28 cellular contexts compared by ENCODE assay signal in the genomic region with DNA sequence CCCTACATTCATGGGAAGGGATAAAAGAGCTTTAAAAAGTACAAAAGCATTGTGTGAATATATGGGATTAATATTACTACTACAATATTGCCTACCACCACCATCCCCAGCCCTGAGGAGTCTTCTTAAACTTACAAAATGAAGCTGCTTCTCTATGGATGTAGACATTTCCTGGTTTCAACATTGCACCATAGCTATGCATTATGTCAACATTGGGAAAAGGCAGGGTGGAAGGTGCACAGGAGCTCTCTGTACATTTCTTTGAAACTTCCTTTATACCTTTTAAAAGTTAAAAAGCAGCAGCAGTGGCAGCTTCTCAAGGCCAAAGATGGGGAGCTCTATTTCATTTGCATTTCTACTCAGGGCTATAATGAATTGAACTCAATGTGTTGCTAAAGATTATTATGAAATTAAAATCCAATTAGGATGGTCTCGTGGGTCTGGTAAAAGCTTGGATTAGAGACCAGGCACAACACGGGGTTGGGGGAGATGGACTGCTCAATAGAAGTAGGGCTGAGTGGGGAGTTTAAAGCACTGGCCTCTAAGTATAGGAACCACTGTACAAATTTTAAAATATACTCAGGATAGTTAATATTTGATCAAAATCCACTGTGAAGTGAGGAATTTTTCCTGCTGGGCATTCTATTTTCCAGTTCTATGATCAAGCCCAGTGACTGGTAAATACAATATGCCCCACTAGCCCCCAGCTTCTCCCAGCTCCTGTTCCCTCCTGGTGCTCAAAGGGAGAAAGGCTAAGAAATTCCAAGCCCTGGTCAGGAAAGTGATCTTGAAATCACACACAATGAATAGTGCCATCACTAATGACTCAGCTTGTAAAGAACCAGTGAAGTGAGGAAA.
DNase-seq lines count a peak whose midpoint lies in the region; ATAC-seq and TF ChIP-seq lines count a peak whose summit lies in the region.
"Had no signal": no experiment of that assay in that cellular context is flagged by ENCODE, and none has a peak within 500 bp of the region (broad histone marks: within the 10 kb centered on the region; RNA-seq: fewer than 3 reads in every experiment).

No MANE protein-coding gene starts in this region.

- intact Hi-C loops in lower lobe of right lung (cut with DNase I), result no loop called here

- H3K4me1 ChIP-seq in GM23248 (ENCODE audit: insufficient read depth) (peaks cover 11% of the 10 kb centered on the region; the same call in 1 of the 2 replicates), hepatocyte (ENCODE audit: insufficient read depth) (peaks cover 10% of the 10 kb centered on the region), lower lobe of right lung (no peaks in the 10 kb centered on the region)
- H3K4me1 ChIP-seq: BLaER1, HAP-1, upper lobe of left lung had no signal

- peaks cover 6% of the 10 kb centered on the region; the same call in 1 of the 2 replicates for H3K9me2 ChIP-seq in GM23248 (ENCODE audit: insufficient read depth)
- no peaks in the 10 kb centered on the region for H3K9me2 ChIP-seq in hepatocyte (replicated peaks; ENCODE audit: insufficient read depth)

- peak; percentile 45 for DNase-seq in GM23248
- DNase-seq in SK-N-MC (ENCODE audit: low read depth, low spot score), result no peak
- DNase-seq in hepatocyte (ENCODE audit: low spot score), result peak; percentile 29
- DNase-seq in NCI-H510A (lab: John Stamatoyannopoulos, UW), result no peak
- no peak for DNase-seq in T-cell
- DNase-seq in lower lobe of right lung, result no peak
- DNase-seq: activated gamma-delta T cell treated with Interleukin-2 at 50 U/mL for 16 hours; activated naive CD8-positive, alpha-beta T cell treated with anti-CD3 and anti-CD28 coated beads, Interleukin-2, amount 50 U/mL, for 24 hours; activated T-cell treated with anti-CD3 and anti-CD28 coated beads, Interleukin-2, amount 50 U/mL, for 1 hour; DND-41; glutamatergic neuron; KG1; kidney; naive B cell; NCI-H1417; NCI-H2081; NCI-H226; NCI-H774; RPMI8226; stimulated activated CD4-positive, alpha-beta T cell treated with anti-CD3 and anti-CD28 coated beads, Interleukin-2, amount 100 ng/mL, for 24 hours; T-helper 17 cell; upper lobe of left lung had no signal

- H3K36me3 ChIP-seq in GM23248 (ENCODE audit: low read depth), result no peaks in the 10 kb centered on the region
- peaks cover 11% of the 10 kb centered on the region for H3K36me3 ChIP-seq in SK-N-MC (ENCODE audit: insufficient read depth, low read length)
- no peaks in the 10 kb centered on the region for H3K36me3 ChIP-seq in hepatocyte (replicated peaks; ENCODE audit: insufficient read depth, low read depth)
- no peaks in the 10 kb centered on the region for H3K36me3 ChIP-seq in lower lobe of right lung
- H3K36me3 ChIP-seq: BLaER1, HAP-1, upper lobe of left lung had no signal

- H4K20me1 ChIP-seq in GM23248 (ENCODE audit: insufficient read depth) (no peaks in the 10 kb centered on the region), hepatocyte (ENCODE audit: insufficient read depth, poor library complexity, severe bottlenecking) (no peaks in the 10 kb centered on the region)
- H4K20me1 ChIP-seq: BLaER1 had no signal

- no peak for ATAC-seq in T-cell (replicated peaks in 1 of 4)
- no peak for ATAC-seq in HG03442 (IDR thresholded peaks at IDR 0.05; ENCODE audit: unreplicated experiment)
- ATAC-seq in lower lobe of right lung, result no peak
- ATAC-seq: activated naive CD8-positive, alpha-beta T cell treated with anti-CD3 and anti-CD28 coated beads, Interleukin-2, amount 50 U/mL, for 24 hours; T-helper 17 cell had no signal

- H3K9me3 ChIP-seq in GM23248 (ENCODE audit: low read depth) (no peaks in the 10 kb centered on the region), SK-N-MC (ENCODE audit: low read depth, low read length) (no peaks in the 10 kb centered on the region), hepatocyte (ENCODE audit: low read depth) (no peaks in the 10 kb centered on the region), lower lobe of right lung (no peaks in the 10 kb centered on the region)
- H3K9me3 ChIP-seq: BLaER1, HAP-1, upper lobe of left lung had no signal

- H3K36me3 Mint-ChIP-seq in nephron (ENCODE audit: low read depth) (no peaks in the 10 kb centered on the region), T-cell (no peaks in the 10 kb centered on the region)
- H3K36me3 Mint-ChIP-seq: naive B cell had no signal

- H3F3A ChIP-seq in GM23248 (ENCODE audit: insufficient read depth), result no peaks in the 10 kb centered on the region

- POLR2A ChIA-PET in T-cell (lab: Charles Lee), result no interaction called here

- H3K4me1 Mint-ChIP-seq in nephron (no peaks in the 10 kb centered on the region), T-cell (no peaks in the 10 kb centered on the region)
- H3K4me1 Mint-ChIP-seq: activated naive CD8-positive, alpha-beta T cell treated with anti-CD3 and anti-CD28 coated beads, Interleukin-2, amount 50 U/mL, for 24 hours; naive B cell; T-helper 17 cell had no signal

- 43 to 52% methylated on average over 2 of the region's 2 CpGs for WGBS in GM23248 (ENCODE audit: low coverage in 1 of 2, low lambda C conversion rate in 2 of 2, missing lambda C conversion rate in 2 of 2), 2 experiments
- WGBS in hepatocyte (ENCODE audit: low lambda C conversion rate, missing lambda C conversion rate), result 85% methylated on average over 2 of the region's 2 CpGs

- H3K27ac Mint-ChIP-seq in nephron, result peak overlapping the region; percentile 40 to 79 (median 79)
- H3K27ac Mint-ChIP-seq in T-cell, result no peak overlapping the region
- H3K27ac Mint-ChIP-seq: activated naive CD8-positive, alpha-beta T cell treated with anti-CD3 and anti-CD28 coated beads, Interleukin-2, amount 50 U/mL, for 24 hours; naive B cell; T-helper 17 cell had no signal

- H3K4me3 Mint-ChIP-seq in nephron (no peak overlapping the region), T-cell (no peak overlapping the region)
- H3K4me3 Mint-ChIP-seq: activated naive CD8-positive, alpha-beta T cell treated with anti-CD3 and anti-CD28 coated beads, Interleukin-2, amount 50 U/mL, for 24 hours; naive B cell; T-helper 17 cell had no signal

- H3K9me3 Mint-ChIP-seq in nephron (no peaks in the 10 kb centered on the region), T-cell (no peaks in the 10 kb centered on the region)
- H3K9me3 Mint-ChIP-seq: activated naive CD8-positive, alpha-beta T cell treated with anti-CD3 and anti-CD28 coated beads, Interleukin-2, amount 50 U/mL, for 24 hours; naive B cell had no signal

- CTCF ChIA-PET in T-cell (lab: Charles Lee), result no interaction called here

- H3K27ac ChIP-seq in GM23248 (no peak overlapping the region), SK-N-MC (peak overlapping the region; percentile 87), hepatocyte (peak overlapping the region; percentile 77), lower lobe of right lung (no peak overlapping the region)
- H3K27ac ChIP-seq: BLaER1, epithelial cell of prostate, upper lobe of left lung had no signal

- H3K4me2 ChIP-seq in GM23248 (ENCODE audit: unreplicated experiment), result no peak overlapping the region
- H3K4me2 ChIP-seq in hepatocyte, result peak overlapping the region; percentile 33
- H3K4me2 ChIP-seq: BLaER1, smooth muscle cell had no signal

- in situ Hi-C loops in GM23248 (cut with MboI), result no loop called here

- H3K79me2 ChIP-seq in GM23248 (ENCODE audit: insufficient read depth) (no peaks in the 10 kb centered on the region), hepatocyte (no peaks in the 10 kb centered on the region)

- TF ChIP-seq CTCF in hepatocyte (IDR thresholded peaks at IDR 0.05; ENCODE audit: poor library complexity), result no peak
- no peak for TF ChIP-seq CTCF in nephron (IDR thresholded peaks at IDR 0.05; ENCODE audit: unreplicated experiment in 3 of 3)
- TF ChIP-seq CTCF in lower lobe of right lung (IDR thresholded peaks at IDR 0.05), result no peak

- H3K4me3 ChIP-seq in GM23248 (no peak overlapping the region), SK-N-MC (peak overlapping the region; percentile 14; the same call in 1 of the 2 replicates), hepatocyte (no peak overlapping the region), lower lobe of right lung (no peak overlapping the region)
- H3K4me3 ChIP-seq: BLaER1, HAP-1, smooth muscle cell, upper lobe of left lung had no signal

- H3K27me3 ChIP-seq in GM23248 (replicated peaks; ENCODE audit: insufficient read depth) (no peaks in the 10 kb centered on the region), hepatocyte (no peaks in the 10 kb centered on the region), lower lobe of right lung (ENCODE audit: low read depth) (no peaks in the 10 kb centered on the region)
- H3K27me3 ChIP-seq: BLaER1, upper lobe of left lung had no signal

- H3K27me3 Mint-ChIP-seq in nephron (ENCODE audit: low read depth) (no peaks in the 10 kb centered on the region), T-cell (no peaks in the 10 kb centered on the region)

- H2AFZ ChIP-seq in GM23248 (0 out of 2 replicates have a peak overlapping the region, but pooled peaks have one; percentile 20), hepatocyte (no peak overlapping the region)

- H3K9ac ChIP-seq in GM23248 (no peak overlapping the region), SK-N-MC (ENCODE audit: insufficient read length) (no peak overlapping the region)
- H3K9ac ChIP-seq: BLaER1 had no signal

Comparison
In these comparisons a context has a peak if more than half of its experiments do, and no peak if none do; other contexts are left out.
1. DNase-seq: peak in GM23248 (single experiment) and hepatocyte (single experiment); none in SK-N-MC (single experiment), NCI-H510A (single experiment), T-cell (0 of 34) and lower lobe of right lung (single experiment).
2. H3K27ac ChIP-seq: peak in SK-N-MC (single experiment) and hepatocyte (single experiment); none in GM23248 (single experiment) and lower lobe of right lung (single experiment).
3. H3K27ac Mint-ChIP-seq: peak in nephron (3 of 3); none in T-cell (0 of 2).